ENCODE assay signal across 11 cellular contexts in genomic region chr2:46847726-46848421, GRCh38.
DNase-seq lines count a peak whose midpoint lies in the region; ATAC-seq, FAIRE-seq and TF ChIP-seq lines count a peak whose summit lies in the region.
"Had no signal": no experiment of that assay in that cellular context is flagged by ENCODE, and none has a peak within 500 bp of the region (broad histone marks: within the 10 kb centered on the region; RNA-seq: fewer than 3 reads in every experiment).

No MANE protein-coding gene starts in this region.

- H3K9me3 Mint-ChIP-seq in astrocyte (ENCODE audit: unreplicated experiment) (peaks cover 2% of the 10 kb centered on the region), glutamatergic neuron (ENCODE audit: unreplicated experiment) (peaks cover 3% of the 10 kb centered on the region)
- H3K9me3 Mint-ChIP-seq in activated naive CD8-positive, alpha-beta T cell treated with anti-CD3 and anti-CD28 coated beads, Interleukin-2, amount 50 U/mL, for 24 hours: no peaks in the 10 kb centered on the region
- H3K9me3 Mint-ChIP-seq: activated naive CD4-positive, alpha-beta T cell treated with anti-CD3 and anti-CD28 coated beads for 36 hours had no signal

- H3K27ac Mint-ChIP-seq in astrocyte (ENCODE audit: unreplicated experiment) (peak overlapping the region; percentile 37), glutamatergic neuron (ENCODE audit: unreplicated experiment) (no peak overlapping the region)
- no peak overlapping the region for H3K27ac Mint-ChIP-seq in activated naive CD8-positive, alpha-beta T cell treated with anti-CD3 and anti-CD28 coated beads, Interleukin-2, amount 50 U/mL, for 24 hours
- H3K27ac Mint-ChIP-seq: activated naive CD4-positive, alpha-beta T cell treated with anti-CD3 and anti-CD28 coated beads for 36 hours; immature natural killer cell had no signal

- no peak overlapping the region for H2AFZ ChIP-seq in astrocyte (ENCODE audit: low read depth, low read length)

- H3K36me3 ChIP-seq in astrocyte (ENCODE audit: insufficient read depth, low read length) (no peaks in the 10 kb centered on the region), skeletal muscle satellite cell (ENCODE audit: insufficient read depth, low read length) (no peaks in the 10 kb centered on the region)

- H3K36me3 Mint-ChIP-seq in astrocyte (ENCODE audit: low read depth, unreplicated experiment): no peaks in the 10 kb centered on the region
- H3K36me3 Mint-ChIP-seq in activated naive CD8-positive, alpha-beta T cell treated with anti-CD3 and anti-CD28 coated beads, Interleukin-2, amount 50 U/mL, for 24 hours (ENCODE audit: low read depth): no peaks in the 10 kb centered on the region
- H3K36me3 Mint-ChIP-seq in glutamatergic neuron (ENCODE audit: unreplicated experiment): peaks cover 1% of the 10 kb centered on the region
- H3K36me3 Mint-ChIP-seq: immature natural killer cell had no signal

- H3K9me3 ChIP-seq in astrocyte (ENCODE audit: insufficient read depth, low read depth, low read length) (no peaks in the 10 kb centered on the region), skeletal muscle satellite cell (replicated peaks; ENCODE audit: low read length) (no peaks in the 10 kb centered on the region)

- H3K27me3 ChIP-seq in astrocyte (ENCODE audit: insufficient read depth, low read length): no peaks in the 10 kb centered on the region
- no peaks in the 10 kb centered on the region for H3K27me3 ChIP-seq in skeletal muscle satellite cell (ENCODE audit: control insufficient read depth, insufficient read depth, low read length)

- H3K4me1 ChIP-seq in astrocyte (ENCODE audit: insufficient read depth, low read length): peaks cover 62% of the 10 kb centered on the region
- peaks cover 65% of the 10 kb centered on the region for H3K4me1 ChIP-seq in skeletal muscle satellite cell (ENCODE audit: control insufficient read depth, insufficient read depth, low read length)

- H3K4me1 Mint-ChIP-seq in astrocyte (ENCODE audit: low read depth, unreplicated experiment) (peaks cover 45% of the 10 kb centered on the region), glutamatergic neuron (ENCODE audit: low read depth, unreplicated experiment) (peaks cover 2% of the 10 kb centered on the region)
- no peaks in the 10 kb centered on the region for H3K4me1 Mint-ChIP-seq in activated naive CD8-positive, alpha-beta T cell treated with anti-CD3 and anti-CD28 coated beads, Interleukin-2, amount 50 U/mL, for 24 hours
- H3K4me1 Mint-ChIP-seq: immature natural killer cell had no signal

- no peaks in the 10 kb centered on the region for H4K20me1 ChIP-seq in astrocyte (ENCODE audit: insufficient read depth, low read length)

- H3K27me3 Mint-ChIP-seq in astrocyte (ENCODE audit: low read depth, unreplicated experiment) (peaks cover 5% of the 10 kb centered on the region), glutamatergic neuron (ENCODE audit: unreplicated experiment) (peaks cover 7% of the 10 kb centered on the region)
- H3K27me3 Mint-ChIP-seq in activated naive CD8-positive, alpha-beta T cell treated with anti-CD3 and anti-CD28 coated beads, Interleukin-2, amount 50 U/mL, for 24 hours: peaks cover 11% of the 10 kb centered on the region

- H3K4me3 ChIP-seq in astrocyte (ENCODE audit: insufficient read depth, low read depth, low read length) (no peak overlapping the region), skeletal muscle satellite cell (ENCODE audit: low read length) (no peak overlapping the region)

- FAIRE-seq in astrocyte (lab: Jason Lieb, UNC): no peak

- peak overlapping the region; percentile 47 for H3K4me3 Mint-ChIP-seq in astrocyte (ENCODE audit: unreplicated experiment)
- no peak overlapping the region for H3K4me3 Mint-ChIP-seq in activated naive CD8-positive, alpha-beta T cell treated with anti-CD3 and anti-CD28 coated beads, Interleukin-2, amount 50 U/mL, for 24 hours
- H3K4me3 Mint-ChIP-seq in glutamatergic neuron (ENCODE audit: unreplicated experiment): no peak overlapping the region
- H3K4me3 Mint-ChIP-seq: activated naive CD4-positive, alpha-beta T cell treated with anti-CD3 and anti-CD28 coated beads for 36 hours; immature natural killer cell had no signal

- no peaks in the 10 kb centered on the region for H3K79me2 ChIP-seq in astrocyte (ENCODE audit: insufficient read depth, low read length)

- intact Hi-C loops in left ventricle myocardium superior (cut with micrococcal nuclease) (no loop called here), head of caudate nucleus (cut with DNase I) (no loop called here)

- ATAC-seq in left ventricle myocardium superior: peak; percentile 38
- no peak for ATAC-seq in activated naive CD8-positive, alpha-beta T cell treated with anti-CD3 and anti-CD28 coated beads, Interleukin-2, amount 50 U/mL, for 24 hours

- no peak for TF ChIP-seq CTCF in C4-2B (conservative IDR thresholded peaks at IDR 0.05)
- no peak for TF ChIP-seq CTCF in astrocyte (IDR thresholded peaks at IDR 0.05; ENCODE audit: insufficient read depth, low read depth, low read length)
- no peak for TF ChIP-seq CTCF in glutamatergic neuron (IDR thresholded peaks at IDR 0.05; ENCODE audit: partially characterized antibody, unreplicated experiment)

- H3K4me2 ChIP-seq in astrocyte (ENCODE audit: low read length) (peak overlapping the region; percentile 76), skeletal muscle satellite cell (ENCODE audit: low read length) (peak overlapping the region; percentile 23)

- peak overlapping the region; percentile 67 for H3K27ac ChIP-seq in C4-2B
- peak overlapping the region; percentile 94 for H3K27ac ChIP-seq in astrocyte (ENCODE audit: low read depth, low read length)

- H3K9ac ChIP-seq in astrocyte (ENCODE audit: low read length): peak overlapping the region; percentile 80
- peak overlapping the region; percentile 76 for H3K9ac ChIP-seq in skeletal muscle satellite cell (ENCODE audit: low read depth, low read length)

- DNase-seq in astrocyte (ENCODE audit: low read depth): peak; percentile 80
- no peak for DNase-seq in left ventricle myocardium superior
- no peak for DNase-seq in head of caudate nucleus
- DNase-seq in activated naive CD8-positive, alpha-beta T cell treated with anti-CD3 and anti-CD28 coated beads, Interleukin-2, amount 50 U/mL, for 24 hours: no peak
- no peak for DNase-seq in glutamatergic neuron
- no peak for DNase-seq in NCI-H2029 treated with DMSO at 0.1 percent for 48 hours (lab: John Stamatoyannopoulos, UW)
- DNase-seq: activated naive CD4-positive, alpha-beta T cell treated with anti-CD3 and anti-CD28 coated beads for 36 hours; immature natural killer cell; T1000 had no signal
